ENCODE assay signal across 1 cellular context in the genomic region with DNA sequence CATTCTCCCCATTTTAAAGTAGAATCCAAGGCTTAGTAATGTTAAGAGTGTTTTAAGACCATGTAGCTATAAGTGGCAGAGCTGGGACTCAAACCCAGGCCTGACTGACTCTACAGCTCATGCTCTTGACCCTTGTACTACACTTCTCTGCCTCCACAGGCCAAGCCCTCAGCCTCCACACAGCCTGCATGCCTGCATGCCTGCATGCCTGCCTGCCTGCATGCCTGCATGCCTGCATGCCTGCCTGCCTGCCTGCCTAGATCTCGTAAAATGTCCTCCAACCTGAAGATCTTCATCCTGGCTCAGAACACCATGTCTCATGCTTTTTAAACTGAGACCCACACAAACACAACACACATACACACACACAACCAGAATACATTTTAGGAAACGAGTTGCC.
TF ChIP-seq lines count a peak whose summit lies in the region.

No MANE protein-coding gene starts in this region.

TF ChIP-seq in Ishikawa, 13 proteins besides CTCF, POLR2A, EP300 and RAD21:
- TF ChIP-seq YY1 (IDR thresholded peaks at IDR 0.05; ENCODE audit: low read depth) (no peak), TEAD4 (IDR thresholded peaks at IDR 0.05) (peak; percentile 18; the same call in 1 of the 2 replicates)
TF ChIP-seq in Ishikawa: peak in this region for 1.
